Comparison of ENCODE assay signal across 18 cellular contexts in the genomic region with DNA sequence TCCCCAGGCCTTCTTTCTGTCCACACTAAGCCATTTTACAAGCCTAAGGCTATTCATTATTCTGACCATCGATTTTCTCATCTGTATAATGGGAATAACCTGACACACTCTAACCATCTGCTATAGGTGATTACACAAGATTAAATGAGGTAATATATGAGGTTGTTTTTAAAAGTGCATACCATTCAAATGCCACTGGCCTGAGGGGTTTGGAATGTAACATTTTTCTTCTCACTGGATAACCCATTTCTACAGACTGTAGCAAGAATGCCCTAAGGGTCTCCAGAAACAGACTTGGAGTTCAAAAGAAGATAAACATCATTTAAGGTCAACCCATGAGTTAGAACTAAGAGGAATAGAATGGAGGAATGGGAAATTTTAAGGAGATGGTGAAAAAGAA.
"Had no signal": no experiment of that assay in that cellular context is flagged by ENCODE, and none has a peak within 500 bp of the region (broad histone marks: within the 10 kb centered on the region; RNA-seq: fewer than 3 reads in every experiment).

No MANE protein-coding gene starts in this region.

- DNase-seq: activated B cell treated with CpG ODN at 0.5 μM for 24 hours; activated CD4-positive, alpha-beta T cell treated with anti-CD3 and anti-CD28 coated beads for 48 hours; activated CD8-positive, alpha-beta T cell treated with anti-CD3 and anti-CD28 coated beads for 36 hours; activated effector memory CD4-positive, alpha-beta T cell treated with Interleukin-2 at 50 U/mL for 16 hours; activated naive CD4-positive, alpha-beta T cell treated with anti-CD3 and anti-CD28 coated beads, Interleukin-2, amount 50 U/mL, for 16 hours; activated T-cell treated with anti-CD3 and anti-CD28 coated beads, Interleukin-2, amount 50 U/mL, for 4 hours; adrenal gland; gastrocnemius medialis; natural killer cell; stimulated activated CD4-positive, alpha-beta T cell treated with anti-CD3 and anti-CD28 coated beads, Interleukin-15, amount 100 ng/mL, for 24 hours; stimulated activated CD4-positive, alpha-beta T cell treated with anti-CD3 and anti-CD28 coated beads, Interleukin-4, amount 100 ng/mL, for 1 hour; stimulated activated naive CD4-positive, alpha-beta T cell treated with Interleukin-2 at 50 U/mL for 16 hours; substantia nigra; SW 1271; transverse colon had no signal

- H3K9me3 ChIP-seq: adrenal gland, esophagus muscularis mucosa, gastrocnemius medialis, neutrophil, transverse colon had no signal

- H3K36me3 ChIP-seq: adrenal gland, esophagus muscularis mucosa, gastrocnemius medialis, neutrophil, transverse colon had no signal

- ATAC-seq: activated CD8-positive, alpha-beta T cell treated with anti-CD3 and anti-CD28 coated beads for 36 hours; activated T-cell treated with anti-CD3 and anti-CD28 coated beads, Interleukin-2, amount 50 U/mL, for 4 hours; gastrocnemius medialis; natural killer cell had no signal

- H3K27me3 ChIP-seq: adrenal gland, esophagus muscularis mucosa, gastrocnemius medialis, neutrophil, transverse colon had no signal

- H3K27ac ChIP-seq: adrenal gland, esophagus muscularis mucosa, gastrocnemius medialis, neutrophil, transverse colon had no signal

- H3K4me3 ChIP-seq: adrenal gland, esophagus muscularis mucosa, gastrocnemius medialis, lung, transverse colon had no signal

- H3K4me1 ChIP-seq: adrenal gland, gastrocnemius medialis had no signal
